ENCODE assay signal across 2 cellular contexts in the genomic region with DNA sequence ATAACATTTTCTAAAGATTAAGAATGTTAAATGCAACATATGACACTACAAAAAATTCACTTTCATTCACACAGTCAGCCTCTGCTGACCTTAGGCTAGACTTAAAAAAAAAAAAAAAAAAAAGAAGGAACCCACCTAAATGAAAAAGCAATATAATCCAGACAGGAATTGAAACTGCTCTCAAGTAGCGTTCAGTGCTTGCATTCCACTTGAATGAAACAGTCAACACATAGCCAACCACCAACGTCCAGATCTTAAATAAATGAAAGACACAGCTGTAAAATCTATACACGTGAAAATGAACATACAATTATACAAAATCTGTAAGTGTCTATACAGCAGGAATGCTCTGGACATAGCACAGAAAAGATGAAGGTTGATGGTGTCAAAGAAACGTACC.
TF ChIP-seq lines count a peak whose summit lies in the region.

No MANE protein-coding gene starts in this region.

TF ChIP-seq in HEK293, 187 proteins besides CTCF, POLR2A, EP300 and RAD21:
- no peak for TF ChIP-seq ZBTB6 (tag by site-specific recombination; IDR thresholded peaks at IDR 0.05)
- TF ChIP-seq, protein P1, sequence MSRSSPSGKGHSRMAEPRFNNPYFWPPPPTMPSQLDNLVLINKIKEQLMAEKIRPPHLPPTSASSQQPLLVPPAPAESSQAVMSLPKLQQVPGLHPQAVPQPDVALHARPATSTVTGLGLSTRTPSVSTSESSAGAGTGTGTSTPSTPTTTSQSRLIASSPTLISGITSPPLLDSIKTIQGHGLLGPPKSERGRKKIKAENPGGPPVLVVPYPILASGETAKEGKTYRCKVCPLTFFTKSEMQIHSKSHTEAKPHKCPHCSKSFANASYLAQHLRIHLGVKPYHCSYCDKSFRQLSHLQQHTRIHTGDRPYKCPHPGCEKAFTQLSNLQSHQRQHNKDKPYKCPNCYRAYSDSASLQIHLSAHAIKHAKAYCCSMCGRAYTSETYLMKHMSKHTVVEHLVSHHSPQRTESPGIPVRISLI (tag by site-specific recombination; IDR thresholded peaks at IDR 0.05): no peak
- TF ChIP-seq ZNF555 (tag by site-specific recombination; conservative IDR thresholded peaks at IDR 0.05): no peak
- TF ChIP-seq PRDM4 (tag by site-specific recombination; IDR thresholded peaks at IDR 0.05): peak; percentile 92
- TF ChIP-seq, protein P2, sequence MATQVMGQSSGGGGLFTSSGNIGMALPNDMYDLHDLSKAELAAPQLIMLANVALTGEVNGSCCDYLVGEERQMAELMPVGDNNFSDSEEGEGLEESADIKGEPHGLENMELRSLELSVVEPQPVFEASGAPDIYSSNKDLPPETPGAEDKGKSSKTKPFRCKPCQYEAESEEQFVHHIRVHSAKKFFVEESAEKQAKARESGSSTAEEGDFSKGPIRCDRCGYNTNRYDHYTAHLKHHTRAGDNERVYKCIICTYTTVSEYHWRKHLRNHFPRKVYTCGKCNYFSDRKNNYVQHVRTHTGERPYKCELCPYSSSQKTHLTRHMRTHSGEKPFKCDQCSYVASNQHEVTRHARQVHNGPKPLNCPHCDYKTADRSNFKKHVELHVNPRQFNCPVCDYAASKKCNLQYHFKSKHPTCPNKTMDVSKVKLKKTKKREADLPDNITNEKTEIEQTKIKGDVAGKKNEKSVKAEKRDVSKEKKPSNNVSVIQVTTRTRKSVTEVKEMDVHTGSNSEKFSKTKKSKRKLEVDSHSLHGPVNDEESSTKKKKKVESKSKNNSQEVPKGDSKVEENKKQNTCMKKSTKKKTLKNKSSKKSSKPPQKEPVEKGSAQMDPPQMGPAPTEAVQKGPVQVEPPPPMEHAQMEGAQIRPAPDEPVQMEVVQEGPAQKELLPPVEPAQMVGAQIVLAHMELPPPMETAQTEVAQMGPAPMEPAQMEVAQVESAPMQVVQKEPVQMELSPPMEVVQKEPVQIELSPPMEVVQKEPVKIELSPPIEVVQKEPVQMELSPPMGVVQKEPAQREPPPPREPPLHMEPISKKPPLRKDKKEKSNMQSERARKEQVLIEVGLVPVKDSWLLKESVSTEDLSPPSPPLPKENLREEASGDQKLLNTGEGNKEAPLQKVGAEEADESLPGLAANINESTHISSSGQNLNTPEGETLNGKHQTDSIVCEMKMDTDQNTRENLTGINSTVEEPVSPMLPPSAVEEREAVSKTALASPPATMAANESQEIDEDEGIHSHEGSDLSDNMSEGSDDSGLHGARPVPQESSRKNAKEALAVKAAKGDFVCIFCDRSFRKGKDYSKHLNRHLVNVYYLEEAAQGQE (tag by site-specific recombination; IDR thresholded peaks at IDR 0.05): no peak
- TF ChIP-seq ZNF600 (tag by site-specific recombination; IDR thresholded peaks at IDR 0.05): no peak
- no peak for TF ChIP-seq ZNF664 (tag by site-specific recombination; IDR thresholded peaks at IDR 0.05)
- no peak for TF ChIP-seq ZNF776 (tag by site-specific recombination; IDR thresholded peaks at IDR 0.05; ENCODE audit: borderline replicate concordance)
- no peak for TF ChIP-seq ZNF266 (tag by site-specific recombination; IDR thresholded peaks at IDR 0.05; ENCODE audit: low read depth)

TF ChIP-seq in HepG2, 621 proteins besides CTCF, POLR2A, EP300 and RAD21:
- TF ChIP-seq, protein P3, sequence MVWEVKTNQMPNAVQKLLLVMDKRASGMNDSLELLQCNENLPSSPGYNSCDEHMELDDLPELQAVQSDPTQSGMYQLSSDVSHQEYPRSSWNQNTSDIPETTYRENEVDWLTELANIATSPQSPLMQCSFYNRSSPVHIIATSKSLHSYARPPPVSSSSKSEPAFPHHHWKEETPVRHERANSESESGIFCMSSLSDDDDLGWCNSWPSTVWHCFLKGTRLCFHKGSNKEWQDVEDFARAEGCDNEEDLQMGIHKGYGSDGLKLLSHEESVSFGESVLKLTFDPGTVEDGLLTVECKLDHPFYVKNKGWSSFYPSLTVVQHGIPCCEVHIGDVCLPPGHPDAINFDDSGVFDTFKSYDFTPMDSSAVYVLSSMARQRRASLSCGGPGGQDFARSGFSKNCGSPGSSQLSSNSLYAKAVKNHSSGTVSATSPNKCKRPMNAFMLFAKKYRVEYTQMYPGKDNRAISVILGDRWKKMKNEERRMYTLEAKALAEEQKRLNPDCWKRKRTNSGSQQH (CRISPR knock-in tag; IDR thresholded peaks at IDR 0.05; ENCODE audit: low read depth): no peak
- TF ChIP-seq FLYWCH1 (CRISPR knock-in tag; IDR thresholded peaks at IDR 0.05) (no peak), FOXK1 (CRISPR knock-in tag; IDR thresholded peaks at IDR 0.05; ENCODE audit: borderline replicate concordance, low read depth) (no peak), GABPA (IDR thresholded peaks at IDR 0.05; ENCODE audit: low read depth, low read length) (no peak), GABPA (CRISPR knock-in tag; IDR thresholded peaks at IDR 0.05; ENCODE audit: low read depth) (no peak), POGK (CRISPR knock-in tag; conservative IDR thresholded peaks at IDR 0.05) (no peak), ZBTB34 (CRISPR knock-in tag; IDR thresholded peaks at IDR 0.05) (no peak), ZFP37 (CRISPR knock-in tag; IDR thresholded peaks at IDR 0.05; ENCODE audit: borderline replicate concordance) (no peak), CC2D1A (CRISPR knock-in tag; IDR thresholded peaks at IDR 0.05) (no peak), SAP130 (CRISPR knock-in tag; IDR thresholded peaks at IDR 0.05; ENCODE audit: low read depth) (no peak), SOX5 (CRISPR knock-in tag; IDR thresholded peaks at IDR 0.05; ENCODE audit: borderline replicate concordance) (no peak), RORA (CRISPR knock-in tag; IDR thresholded peaks at IDR 0.05) (no peak), POLR2AphosphoS2 (IDR thresholded peaks at IDR 0.05; ENCODE audit: low read depth, low read length) (no peak)
- TF ChIP-seq, protein P4, sequence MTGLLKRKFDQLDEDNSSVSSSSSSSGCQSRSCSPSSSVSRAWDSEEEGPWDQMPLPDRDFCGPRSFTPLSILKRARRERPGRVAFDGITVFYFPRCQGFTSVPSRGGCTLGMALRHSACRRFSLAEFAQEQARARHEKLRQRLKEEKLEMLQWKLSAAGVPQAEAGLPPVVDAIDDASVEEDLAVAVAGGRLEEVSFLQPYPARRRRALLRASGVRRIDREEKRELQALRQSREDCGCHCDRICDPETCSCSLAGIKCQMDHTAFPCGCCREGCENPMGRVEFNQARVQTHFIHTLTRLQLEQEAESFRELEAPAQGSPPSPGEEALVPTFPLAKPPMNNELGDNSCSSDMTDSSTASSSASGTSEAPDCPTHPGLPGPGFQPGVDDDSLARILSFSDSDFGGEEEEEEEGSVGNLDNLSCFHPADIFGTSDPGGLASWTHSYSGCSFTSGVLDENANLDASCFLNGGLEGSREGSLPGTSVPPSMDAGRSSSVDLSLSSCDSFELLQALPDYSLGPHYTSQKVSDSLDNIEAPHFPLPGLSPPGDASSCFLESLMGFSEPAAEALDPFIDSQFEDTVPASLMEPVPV (CRISPR knock-in tag; IDR thresholded peaks at IDR 0.05): no peak
- TF ChIP-seq, protein P5, sequence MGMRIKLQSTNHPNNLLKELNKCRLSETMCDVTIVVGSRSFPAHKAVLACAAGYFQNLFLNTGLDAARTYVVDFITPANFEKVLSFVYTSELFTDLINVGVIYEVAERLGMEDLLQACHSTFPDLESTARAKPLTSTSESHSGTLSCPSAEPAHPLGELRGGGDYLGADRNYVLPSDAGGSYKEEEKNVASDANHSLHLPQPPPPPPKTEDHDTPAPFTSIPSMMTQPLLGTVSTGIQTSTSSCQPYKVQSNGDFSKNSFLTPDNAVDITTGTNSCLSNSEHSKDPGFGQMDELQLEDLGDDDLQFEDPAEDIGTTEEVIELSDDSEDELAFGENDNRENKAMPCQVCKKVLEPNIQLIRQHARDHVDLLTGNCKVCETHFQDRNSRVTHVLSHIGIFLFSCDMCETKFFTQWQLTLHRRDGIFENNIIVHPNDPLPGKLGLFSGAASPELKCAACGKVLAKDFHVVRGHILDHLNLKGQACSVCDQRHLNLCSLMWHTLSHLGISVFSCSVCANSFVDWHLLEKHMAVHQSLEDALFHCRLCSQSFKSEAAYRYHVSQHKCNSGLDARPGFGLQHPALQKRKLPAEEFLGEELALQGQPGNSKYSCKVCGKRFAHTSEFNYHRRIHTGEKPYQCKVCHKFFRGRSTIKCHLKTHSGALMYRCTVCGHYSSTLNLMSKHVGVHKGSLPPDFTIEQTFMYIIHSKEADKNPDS (CRISPR knock-in tag; IDR thresholded peaks at IDR 0.05): no peak
- TF ChIP-seq, protein P6, sequence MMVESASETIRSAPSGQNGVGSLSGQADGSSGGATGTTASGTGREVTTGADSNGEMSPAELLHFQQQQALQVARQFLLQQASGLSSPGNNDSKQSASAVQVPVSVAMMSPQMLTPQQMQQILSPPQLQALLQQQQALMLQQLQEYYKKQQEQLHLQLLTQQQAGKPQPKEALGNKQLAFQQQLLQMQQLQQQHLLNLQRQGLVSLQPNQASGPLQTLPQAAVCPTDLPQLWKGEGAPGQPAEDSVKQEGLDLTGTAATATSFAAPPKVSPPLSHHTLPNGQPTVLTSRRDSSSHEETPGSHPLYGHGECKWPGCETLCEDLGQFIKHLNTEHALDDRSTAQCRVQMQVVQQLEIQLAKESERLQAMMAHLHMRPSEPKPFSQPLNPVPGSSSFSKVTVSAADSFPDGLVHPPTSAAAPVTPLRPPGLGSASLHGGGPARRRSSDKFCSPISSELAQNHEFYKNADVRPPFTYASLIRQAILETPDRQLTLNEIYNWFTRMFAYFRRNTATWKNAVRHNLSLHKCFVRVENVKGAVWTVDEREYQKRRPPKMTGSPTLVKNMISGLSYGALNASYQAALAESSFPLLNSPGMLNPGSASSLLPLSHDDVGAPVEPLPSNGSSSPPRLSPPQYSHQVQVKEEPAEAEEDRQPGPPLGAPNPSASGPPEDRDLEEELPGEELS (CRISPR knock-in tag; IDR thresholded peaks at IDR 0.05): no peak
- TF ChIP-seq, protein P7, sequence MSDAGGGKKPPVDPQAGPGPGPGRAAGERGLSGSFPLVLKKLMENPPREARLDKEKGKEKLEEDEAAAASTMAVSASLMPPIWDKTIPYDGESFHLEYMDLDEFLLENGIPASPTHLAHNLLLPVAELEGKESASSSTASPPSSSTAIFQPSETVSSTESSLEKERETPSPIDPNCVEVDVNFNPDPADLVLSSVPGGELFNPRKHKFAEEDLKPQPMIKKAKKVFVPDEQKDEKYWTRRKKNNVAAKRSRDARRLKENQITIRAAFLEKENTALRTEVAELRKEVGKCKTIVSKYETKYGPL (CRISPR knock-in tag; IDR thresholded peaks at IDR 0.05): no peak
TF ChIP-seq in HepG2: peak in this region for 0.
